1 cellular context compared by ENCODE assay signal in the genomic region with DNA sequence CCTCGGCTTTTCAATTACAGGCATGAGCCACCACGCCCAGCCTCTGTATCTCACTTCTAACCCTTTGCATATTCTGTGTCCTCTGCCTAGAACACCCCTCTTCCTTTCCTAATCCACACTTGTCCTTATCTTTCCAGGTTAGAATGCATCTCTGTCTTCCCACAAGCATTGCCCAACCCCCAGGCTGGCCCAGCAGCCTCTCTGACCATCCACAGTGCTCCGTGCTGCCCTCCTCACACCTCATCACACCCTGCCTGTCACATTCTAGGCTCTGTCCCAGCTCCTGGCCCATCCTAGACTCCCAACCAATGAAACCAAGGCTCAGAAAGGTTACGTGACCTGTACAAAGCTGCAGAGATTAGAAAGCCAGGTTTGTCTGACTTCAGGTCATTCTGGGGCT.
TF ChIP-seq lines count a peak whose summit lies in the region.

No MANE protein-coding gene starts in this region.

TF ChIP-seq in GM12878, 131 proteins besides CTCF, POLR2A, EP300 and RAD21:
- no peak for TF ChIP-seq MEF2B (IDR thresholded peaks at IDR 0.05; ENCODE audit: partially characterized antibody, poor library complexity, severe bottlenecking)
- TF ChIP-seq JUND (IDR thresholded peaks at IDR 0.05; ENCODE audit: low read depth, low read length), result no peak
- TF ChIP-seq NR2C1 (IDR thresholded peaks at IDR 0.05), result no peak
- TF ChIP-seq TCF7 (IDR thresholded peaks at IDR 0.05; ENCODE audit: borderline replicate concordance), result no peak
- TF ChIP-seq YBX1 (IDR thresholded peaks at IDR 0.05), result no peak
- TF ChIP-seq SRF (IDR thresholded peaks at IDR 0.05; ENCODE audit: low read depth in 2 of 2, low read length in 2 of 2), result no peak
- TF ChIP-seq NBN (IDR thresholded peaks at IDR 0.05), result no peak
- TF ChIP-seq SIX5 (IDR thresholded peaks at IDR 0.05; ENCODE audit: low read depth, low read length, severe bottlenecking), result no peak
